8 cellular contexts compared by ENCODE assay signal in genomic region chr11:27423125-27423524, GRCh38. TPM values are rescaled to one million over a fixed set of nuclear protein-coding genes. Genes with fewer than 3 reads are reported as not detected.
DNase-seq lines count a peak whose midpoint lies in the region; ATAC-seq and TF ChIP-seq lines count a peak whose summit lies in the region.

No MANE protein-coding gene starts in this region.

- DNase-seq in GF-D8 (lab: John Stamatoyannopoulos, UW) = peak; percentile 95
- peak in 1 of 2 experiments; percentile 55 for DNase-seq in PC-9
- DNase-seq in fibroblast of peridontal ligament (ENCODE audit: extremely low read depth) = peak; percentile 95
- peak; percentile 38 for DNase-seq in osteoblast (ENCODE audit: insufficient read length, low spot score, missing footprints)
- DNase-seq in posterior vena cava (ENCODE audit: low spot score) = no peak
- no peak for DNase-seq in natural killer cell

- H3K4me1 ChIP-seq in PC-9 (replicated peaks; ENCODE audit: insufficient read depth) = peaks cover 31% of the 10 kb centered on the region
- H3K4me1 ChIP-seq in osteoblast (ENCODE audit: insufficient read depth, low read length) = peaks cover 35% of the 10 kb centered on the region

- no peaks in the 10 kb centered on the region for H3K9me3 ChIP-seq in PC-9 (ENCODE audit: insufficient read depth, low read depth)
- no peaks in the 10 kb centered on the region for H3K9me3 ChIP-seq in osteoblast (ENCODE audit: low read depth, low read length)

- H2AFZ ChIP-seq in PC-9 (no peak overlapping the region), osteoblast (ENCODE audit: low read length) (no peak overlapping the region)

- no peak overlapping the region for H3K27ac Mint-ChIP-seq in natural killer cell

- CTCF ChIA-PET in PC-9 (lab: Charles Lee) = no interaction called here

- no peak for ATAC-seq in GM18520 (IDR thresholded peaks at IDR 0.05; ENCODE audit: unreplicated experiment)
- no peak for ATAC-seq in natural killer cell
- ATAC-seq in GM21737 (IDR thresholded peaks at IDR 0.05; ENCODE audit: unreplicated experiment) = no peak

- H3K36me3 ChIP-seq in PC-9 (ENCODE audit: low read depth) (no peaks in the 10 kb centered on the region), osteoblast (ENCODE audit: insufficient read depth, low read length) (no peaks in the 10 kb centered on the region)

- POLR2A ChIA-PET in PC-9 (lab: Charles Lee; ENCODE audit: unreplicated experiment) = interaction anchor here (0.6 kb wide), 1 partner anchor 50 kb away, joined by 6 read pairs; the partner anchor contains the start of gene LGR4

- peaks cover 9% of the 10 kb centered on the region; the same call in 1 of the 2 replicates for H3F3A ChIP-seq in PC-9 (ENCODE audit: insufficient read depth, low read depth)

- H3K27me3 ChIP-seq in PC-9 (ENCODE audit: insufficient read depth, low read depth) (no peaks in the 10 kb centered on the region), osteoblast (ENCODE audit: insufficient read depth, low read length) (no peaks in the 10 kb centered on the region)

- H3K9me2 ChIP-seq in PC-9 (ENCODE audit: insufficient read depth) = no peaks in the 10 kb centered on the region

- H3K4me1 Mint-ChIP-seq in natural killer cell = no peaks in the 10 kb centered on the region

- intact Hi-C loops in PC-9 (cut with micrococcal nuclease; ENCODE audit: unreplicated experiment) (no loop called here), posterior vena cava (cut with DNase I) (no loop called here), natural killer cell (cut with micrococcal nuclease) (no loop called here)

- H3K27ac ChIP-seq in PC-9 (peak overlapping the region; percentile 42), osteoblast (ENCODE audit: low read depth, low read length) (peak overlapping the region; percentile 47)

- no peaks in the 10 kb centered on the region for H3K36me3 Mint-ChIP-seq in natural killer cell

- H3K4me3 Mint-ChIP-seq in natural killer cell = no peak overlapping the region

- H3K4me2 ChIP-seq in PC-9 (0 out of 2 replicates have a peak overlapping the region, but pooled peaks have one; percentile 1), osteoblast (ENCODE audit: insufficient read depth, low read length) (no peak overlapping the region)

- H3K4me3 ChIP-seq in PC-9 = no peak overlapping the region
- no peak overlapping the region for H3K4me3 ChIP-seq in osteoblast (ENCODE audit: insufficient read depth, low read length)

- H4K20me1 ChIP-seq in PC-9 (ENCODE audit: insufficient read depth) (no peaks in the 10 kb centered on the region), osteoblast (ENCODE audit: insufficient read depth, low read length) (peaks cover 14% of the 10 kb centered on the region)

- no peaks in the 10 kb centered on the region for H3K27me3 Mint-ChIP-seq in natural killer cell (ENCODE audit: low read depth in 2 of 2)

- H3K9me3 Mint-ChIP-seq in natural killer cell = peaks cover 0 to 2% of the 10 kb centered on the region in 2 donors

- TF ChIP-seq CTCF in PC-9 (conservative IDR thresholded peaks at IDR 0.05) = no peak
- TF ChIP-seq CTCF in osteoblast (IDR thresholded peaks at IDR 0.05; ENCODE audit: extremely low read depth, low read depth, low read length) = no peak
- no peak for TF ChIP-seq CTCF in natural killer cell (IDR thresholded peaks at IDR 0.05)

- no TSS peak for BruUV-seq in PC-9 (replicated peaks; lab: Mats Ljungman, UMichigan)

- H3K79me2 ChIP-seq in PC-9 (ENCODE audit: low read depth) = peaks cover 78% of the 10 kb centered on the region
- H3K79me2 ChIP-seq in osteoblast (ENCODE audit: insufficient read depth, low read length) = peaks cover 65% of the 10 kb centered on the region

RNA-seq across cellular contexts. Expression of gene LGR4, which starts 49.5 kb away (rescaled TPM):
- 33.4 and 37.4 TPM in 2 replicates for total RNA-seq in PC-9 (2021)
- total RNA-seq in osteoblast = 56.1 and 96.9 TPM in 2 replicates
- total RNA-seq in posterior vena cava = 10 to 100 TPM; 10.8 to 15.4 TPM
- total RNA-seq in natural killer cell = under 1 TPM; 0.08 to 0.70 (median 0.35) TPM

Comparison
In these comparisons a context has a peak if more than half of its experiments do, and no peak if none do; other contexts are left out.
1. DNase-seq: peak in GF-D8 (single experiment), fibroblast of peridontal ligament (single experiment) and osteoblast (single experiment); none in posterior vena cava (single experiment) and natural killer cell (single experiment).
2. RNA of gene LGR4, which starts 49.5 kb away (total RNA-seq): 56.1 to 96.9 TPM in osteoblast, 33.4 to 37.4 TPM in PC-9 and 10.8 to 15.4 TPM in posterior vena cava; 0.08 to 0.70 TPM in natural killer cell; every median in the first group is over 4 times any median in the second.